In the genomic region with DNA sequence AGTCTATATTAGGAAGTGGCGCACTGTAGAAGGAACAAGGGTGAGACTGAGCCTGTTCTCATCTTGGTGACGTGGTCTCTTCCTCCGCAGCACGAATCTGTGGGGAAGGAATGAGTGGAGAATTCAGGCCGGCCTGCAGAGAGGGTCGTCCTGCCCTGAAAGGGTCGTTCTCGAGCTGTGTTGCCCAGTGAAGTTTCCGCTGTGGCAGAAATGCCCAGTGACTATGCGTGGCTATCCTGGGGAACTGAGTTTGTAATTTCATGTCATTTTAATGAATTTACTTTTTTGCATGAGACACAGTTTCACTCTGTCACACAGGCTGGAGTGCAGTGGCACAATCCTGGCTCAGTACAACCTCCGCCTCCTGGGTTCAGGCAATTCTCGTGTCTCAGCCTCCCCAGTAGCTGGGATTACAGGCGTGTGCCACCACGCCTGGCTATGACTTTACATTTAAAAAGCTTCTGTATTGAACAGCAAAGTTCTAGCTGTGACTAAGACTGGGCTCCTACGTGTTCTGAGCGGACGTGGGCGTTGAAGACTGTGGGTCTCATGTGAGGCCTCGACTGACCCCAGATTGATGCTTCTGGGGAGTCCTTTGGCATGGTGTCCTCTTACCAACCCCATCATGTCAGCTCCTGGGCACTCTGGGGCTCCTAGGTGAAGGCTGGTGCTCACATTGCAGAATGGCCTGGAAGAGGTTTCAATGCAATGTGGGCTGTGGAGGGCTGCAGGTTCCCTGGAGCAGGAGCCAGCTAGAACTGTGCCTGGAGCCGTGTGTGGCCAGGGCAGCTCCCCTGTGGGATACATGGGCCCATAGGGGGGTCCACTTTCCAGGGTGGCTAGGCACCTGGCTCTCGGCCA, we compare ENCODE assay signal across 1 cellular context.
TF ChIP-seq lines count a peak whose summit lies in the region.

No MANE protein-coding gene starts in this region.

TF ChIP-seq in HepG2, 621 proteins besides CTCF, POLR2A, EP300 and RAD21 (continued from another document):
- TF ChIP-seq, protein P1, sequence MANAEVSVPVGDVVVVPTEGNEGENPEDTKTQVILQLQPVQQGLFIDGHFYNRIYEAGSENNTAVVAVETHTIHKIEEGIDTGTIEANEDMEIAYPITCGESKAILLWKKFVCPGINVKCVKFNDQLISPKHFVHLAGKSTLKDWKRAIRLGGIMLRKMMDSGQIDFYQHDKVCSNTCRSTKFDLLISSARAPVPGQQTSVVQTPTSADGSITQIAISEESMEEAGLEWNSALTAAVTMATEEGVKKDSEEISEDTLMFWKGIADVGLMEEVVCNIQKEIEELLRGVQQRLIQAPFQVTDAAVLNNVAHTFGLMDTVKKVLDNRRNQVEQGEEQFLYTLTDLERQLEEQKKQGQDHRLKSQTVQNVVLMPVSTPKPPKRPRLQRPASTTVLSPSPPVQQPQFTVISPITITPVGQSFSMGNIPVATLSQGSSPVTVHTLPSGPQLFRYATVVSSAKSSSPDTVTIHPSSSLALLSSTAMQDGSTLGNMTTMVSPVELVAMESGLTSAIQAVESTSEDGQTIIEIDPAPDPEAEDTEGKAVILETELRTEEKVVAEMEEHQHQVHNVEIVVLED (CRISPR knock-in tag; IDR thresholded peaks at IDR 0.05; ENCODE audit: borderline replicate concordance): no peak
- TF ChIP-seq ZNF724P (CRISPR knock-in tag; IDR thresholded peaks at IDR 0.05; ENCODE audit: borderline replicate concordance) (no peak), KLF13 (CRISPR knock-in tag; IDR thresholded peaks at IDR 0.05) (0 out of 2 replicates have a peak, but pooled peaks have one; percentile 66), ZMYM2 (CRISPR knock-in tag; IDR thresholded peaks at IDR 0.05) (no peak), XRCC5 (optimal IDR thresholded peaks at IDR 0.05; ENCODE audit: low read length) (no peak), NFKBIZ (CRISPR knock-in tag; IDR thresholded peaks at IDR 0.05) (0 out of 2 replicates have a peak, but pooled peaks have one; percentile 10), ATF7-NPFF (CRISPR knock-in tag; IDR thresholded peaks at IDR 0.05; ENCODE audit: low read depth) (no peak), RELA (CRISPR knock-in tag; IDR thresholded peaks at IDR 0.05) (no peak), ZNF713 (CRISPR knock-in tag; IDR thresholded peaks at IDR 0.05) (no peak), ZNF773 (CRISPR knock-in tag; IDR thresholded peaks at IDR 0.05; ENCODE audit: borderline replicate concordance) (no peak)
- TF ChIP-seq, protein P2, sequence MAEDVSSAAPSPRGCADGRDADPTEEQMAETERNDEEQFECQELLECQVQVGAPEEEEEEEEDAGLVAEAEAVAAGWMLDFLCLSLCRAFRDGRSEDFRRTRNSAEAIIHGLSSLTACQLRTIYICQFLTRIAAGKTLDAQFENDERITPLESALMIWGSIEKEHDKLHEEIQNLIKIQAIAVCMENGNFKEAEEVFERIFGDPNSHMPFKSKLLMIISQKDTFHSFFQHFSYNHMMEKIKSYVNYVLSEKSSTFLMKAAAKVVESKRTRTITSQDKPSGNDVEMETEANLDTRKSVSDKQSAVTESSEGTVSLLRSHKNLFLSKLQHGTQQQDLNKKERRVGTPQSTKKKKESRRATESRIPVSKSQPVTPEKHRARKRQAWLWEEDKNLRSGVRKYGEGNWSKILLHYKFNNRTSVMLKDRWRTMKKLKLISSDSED (CRISPR knock-in tag; IDR thresholded peaks at IDR 0.05): no peak
- TF ChIP-seq, protein P3, sequence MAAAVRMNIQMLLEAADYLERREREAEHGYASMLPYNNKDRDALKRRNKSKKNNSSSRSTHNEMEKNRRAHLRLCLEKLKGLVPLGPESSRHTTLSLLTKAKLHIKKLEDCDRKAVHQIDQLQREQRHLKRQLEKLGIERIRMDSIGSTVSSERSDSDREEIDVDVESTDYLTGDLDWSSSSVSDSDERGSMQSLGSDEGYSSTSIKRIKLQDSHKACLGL (CRISPR knock-in tag; IDR thresholded peaks at IDR 0.05): no peak
- TF ChIP-seq, protein P4, sequence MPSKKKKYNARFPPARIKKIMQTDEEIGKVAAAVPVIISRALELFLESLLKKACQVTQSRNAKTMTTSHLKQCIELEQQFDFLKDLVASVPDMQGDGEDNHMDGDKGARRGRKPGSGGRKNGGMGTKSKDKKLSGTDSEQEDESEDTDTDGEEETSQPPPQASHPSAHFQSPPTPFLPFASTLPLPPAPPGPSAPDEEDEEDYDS (CRISPR knock-in tag; IDR thresholded peaks at IDR 0.05): no peak
TF ChIP-seq in HepG2: peak in this region for 13.
